8 cellular contexts compared by ENCODE assay signal in the genomic region with DNA sequence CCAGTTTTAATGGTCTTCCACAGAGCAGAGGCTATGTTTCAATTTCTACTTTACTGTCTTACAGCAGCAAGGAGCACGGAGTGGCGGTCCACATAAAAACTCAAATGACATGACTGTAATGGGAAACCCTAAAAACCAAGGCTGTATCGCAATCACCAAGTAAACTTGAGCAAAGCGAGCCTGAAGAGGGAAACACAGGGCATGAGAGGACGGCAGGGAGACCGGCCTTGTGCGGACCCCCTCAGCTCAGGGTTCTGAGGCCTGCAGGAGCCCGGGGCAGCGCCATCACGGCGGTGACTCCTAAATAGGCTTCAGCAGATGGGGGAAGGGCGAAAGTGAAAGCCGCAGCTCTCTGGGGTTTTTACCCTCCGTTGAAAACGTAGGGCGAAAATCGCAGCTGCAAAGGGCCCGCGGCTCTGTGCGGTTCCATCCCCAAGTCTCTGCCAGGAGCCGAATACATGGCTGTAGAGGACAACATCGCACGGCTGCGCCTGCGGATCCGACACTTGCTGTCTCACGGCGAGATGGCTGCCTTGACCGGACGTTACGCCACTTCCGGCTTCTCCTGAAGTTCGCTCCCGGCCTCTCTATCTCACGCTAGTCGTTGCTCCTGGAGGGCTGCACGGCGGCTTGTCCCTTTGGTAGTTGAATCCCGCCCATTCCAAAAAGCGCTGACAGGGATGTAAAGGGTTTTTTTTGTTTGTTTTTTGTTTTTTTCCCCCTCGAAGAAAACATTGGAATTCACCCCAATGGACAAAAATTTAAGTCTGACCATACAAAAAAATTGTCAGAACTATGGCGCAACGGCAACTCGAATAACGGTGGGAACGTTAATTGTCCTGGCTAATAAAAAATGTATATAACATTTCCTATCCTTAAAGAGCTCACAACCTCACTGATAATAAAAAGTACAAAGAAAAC. TPM values are rescaled to one million over a fixed set of nuclear protein-coding genes. Genes with fewer than 3 reads are reported as not detected.
A peak's percentile ranks its signal among the peaks of the same experiment; 100 is the strongest.
DNase-seq lines count a peak whose midpoint lies in the region; ATAC-seq and TF ChIP-seq lines count a peak whose summit lies in the region.

Gene PSMB1, minus strand, starts transcription at position 543 of the 921 bp plus-strand sequence. Its CDS starts 65 bp downstream, at position 478.

- no peak for TF ChIP-seq CTCF in PC-3 (conservative IDR thresholded peaks at IDR 0.05; ENCODE audit: low read depth, low read length)

- H3K27me3 ChIP-seq in PC-3 (ENCODE audit: low read length), result no peaks in the 10 kb centered on the region

- peaks cover 4% of the 10 kb centered on the region for H3K36me3 Mint-ChIP-seq in IgD-negative memory B cell

- peaks cover 22 to 27% (median 24%) of the 10 kb centered on the region in 3 donors for H3K4me1 Mint-ChIP-seq in IgD-negative memory B cell

- DNase-seq in DMS114 treated with DMSO at 0.1 percent for 48 hours (lab: John Stamatoyannopoulos, UW; ENCODE audit: unreplicated experiment) (peak; percentile 76), PC-3 (peak; percentile 88), activated T-cell treated with anti-CD3 and anti-CD28 coated beads for 48 hours (ENCODE audit: low read depth) (peak; percentile 79), erythroblast (lab: John Stamatoyannopoulos, UW) (peak; percentile 94), mucosa of gallbladder (ENCODE audit: low spot score) (peak; percentile 94)
- DNase-seq in stimulated activated CD8-positive, alpha-beta memory T cell treated with anti-CD3 and anti-CD28 coated beads, Interleukin-4, amount 100 ng/mL, for 4 hours (ENCODE audit: low read depth in 2 of 2, low spot score in 1 of 2), result peak; percentile 57 to 67

- H3K9me3 Mint-ChIP-seq in IgD-negative memory B cell, result no peaks in the 10 kb centered on the region

- peak; percentile 96 for TF ChIP-seq POLR2A in erythroblast (IDR thresholded peaks at IDR 0.05; ENCODE audit: low read length)

- H2AFZ ChIP-seq in PC-3 (ENCODE audit: low read length), result peak within 1 kb of the TSS; percentile 97

- intact Hi-C loops in PC-3 (cut with micrococcal nuclease), result loop anchor here (10.0 kb wide), 1 partner anchor 828 kb away; the partner anchor contains the start of gene PHF10

- H3K79me2 ChIP-seq in PC-3 (ENCODE audit: low read length), result peaks cover 86% of the 10 kb centered on the region

- no peaks in the 10 kb centered on the region for H3K9me2 ChIP-seq in PC-3 (replicated peaks; ENCODE audit: low read length)

- H3K9ac ChIP-seq in PC-3 (ENCODE audit: low read length), result peak within 1 kb of the TSS; percentile 95

- BruUV-seq in PC-3 (replicated peaks; lab: Mats Ljungman, UMichigan), result TSS peak; percentile 54

- ATAC-seq in GM21529 (IDR thresholded peaks at IDR 0.05; ENCODE audit: unreplicated experiment) (peak; percentile 65), PC-3 (peak; percentile 74)

- H3K27ac ChIP-seq in PC-3 (ENCODE audit: low read length), result peak within 1 kb of the TSS; percentile 85

- peaks cover 48% of the 10 kb centered on the region for H4K20me1 ChIP-seq in PC-3 (ENCODE audit: low read length)

- peaks cover 30% of the 10 kb centered on the region; the same call in 1 of the 2 replicates for H3K4me1 ChIP-seq in PC-3 (ENCODE audit: insufficient read depth, low read length)

- H3K4me3 Mint-ChIP-seq in IgD-negative memory B cell, result no peak within 1 kb of the TSS

- H3K36me3 ChIP-seq in PC-3 (ENCODE audit: low read depth, low read length), result peaks cover 22% of the 10 kb centered on the region

- POLR2A ChIA-PET in PC-3 (lab: Charles Lee; ENCODE audit: unreplicated experiment), result interaction anchor here (0.6 kb wide), 1 partner anchor 326 kb away, joined by 3 read pairs; no protein-coding TSS in a partner anchor

- CTCF ChIA-PET in PC-3 (lab: Charles Lee), result no interaction called here

- H3K27me3 Mint-ChIP-seq in IgD-negative memory B cell, result no peaks in the 10 kb centered on the region

- peak within 1 kb of the TSS; percentile 98 for H3K4me2 ChIP-seq in PC-3 (ENCODE audit: low read length)

- H3F3A ChIP-seq in PC-3 (ENCODE audit: low read length, unreplicated experiment), result no peaks in the 10 kb centered on the region

- peak within 1 kb of the TSS; percentile 97 for H3K4me3 ChIP-seq in PC-3 (ENCODE audit: low read length)

- H3K9me3 ChIP-seq in PC-3 (ENCODE audit: low read length), result no peaks in the 10 kb centered on the region

- H3K27ac Mint-ChIP-seq in IgD-negative memory B cell, result no peak within 1 kb of the TSS

RNA-seq across cellular contexts. Expression of gene PSMB1, which starts in this region (rescaled TPM):
- polyA plus RNA-seq in IgD-negative memory B cell, result 444 TPM
- total RNA-seq in PC-3 (2014; rRNA removed) (361 and 449 TPM in 2 replicates), mucosa of gallbladder (109 TPM)

Comparison
In these comparisons a context has a peak if more than half of its experiments do, and no peak if none do; other contexts are left out.
1. Peak in every context shown above with its lines: DNase-seq, ATAC-seq, H3K4me3 ChIP-seq and H3K27ac ChIP-seq.